In genomic region chr18:12279781-12280531, GRCh38 we compare ENCODE assay signal across 8 cellular contexts. TPM values are rescaled to one million over a fixed set of nuclear protein-coding genes. Genes with fewer than 3 reads are reported as not detected.
DNase-seq lines count a peak whose midpoint lies in the region; ATAC-seq and TF ChIP-seq lines count a peak whose summit lies in the region.

No MANE protein-coding gene starts in this region.

- H3K27me3 ChIP-seq in SJSA1 (replicated peaks) (no peaks in the 10 kb centered on the region), muscle layer of duodenum (ENCODE audit: low read depth, low read length) (no peaks in the 10 kb centered on the region), tibial artery (no peaks in the 10 kb centered on the region), BE2C (no peaks in the 10 kb centered on the region)

- ATAC-seq in HG02798 (IDR thresholded peaks at IDR 0.05; ENCODE audit: poor library complexity, unreplicated experiment), result no peak

- H3K4me3 ChIP-seq in SJSA1 (peak overlapping the region; percentile 39), fibroblast of mammary gland (ENCODE audit: control insufficient read depth, low read depth, low read length) (peak overlapping the region; percentile 10), muscle layer of duodenum (ENCODE audit: low read depth in 1 of 2, low read length in 2 of 2) (peak overlapping the region; percentile 28 to 52), tibial artery (peak overlapping the region; percentile 52 to 62), BE2C (ENCODE audit: low read depth, low read length) (no peak overlapping the region)

- H3K9me3 ChIP-seq in SJSA1 (replicated peaks) (no peaks in the 10 kb centered on the region), muscle layer of duodenum (ENCODE audit: control insufficient read depth in 1 of 2, low read length in 2 of 2) (no peaks in the 10 kb centered on the region), tibial artery (no peaks in the 10 kb centered on the region), BE2C (no peaks in the 10 kb centered on the region)

- no peak for DNase-seq in SJSA1 (ENCODE audit: low read depth in 1 of 2, low spot score in 2 of 2)
- DNase-seq in fibroblast of mammary gland (ENCODE audit: low read depth), result no peak
- no peak for DNase-seq in tibial artery
- no peak for DNase-seq in activated naive CD4-positive, alpha-beta T cell treated with Interleukin-2 at 50 U/mL for 16 hours
- DNase-seq in NCI-H1092 treated with DMSO at 0.1 percent for 48 hours (lab: John Stamatoyannopoulos, UW), result no peak
- no peak for DNase-seq in BE2C

- no peak for TF ChIP-seq CTCF in fibroblast of mammary gland (conservative IDR thresholded peaks at IDR 0.05; ENCODE audit: control insufficient read depth, insufficient read depth, low read depth, low read length)
- TF ChIP-seq CTCF in tibial artery (IDR thresholded peaks at IDR 0.05), result no peak
- TF ChIP-seq CTCF in BE2C (IDR thresholded peaks at IDR 0.05; ENCODE audit: low read depth, low read length), result no peak

- intact Hi-C loops in tibial artery (cut with DNase I; ENCODE audit: low total_unique reads), result loop anchor here (10.0 kb wide), 1 partner anchor 375 kb away; the partner anchor contains the start of gene SPIRE1

- H3K36me3 ChIP-seq in SJSA1 (no peaks in the 10 kb centered on the region), muscle layer of duodenum (ENCODE audit: control insufficient read depth in 1 of 2, insufficient read depth in 2 of 2, low read length in 2 of 2) (no peaks in the 10 kb centered on the region), tibial artery (no peaks in the 10 kb centered on the region), BE2C (no peaks in the 10 kb centered on the region)

- H3K4me1 ChIP-seq in SJSA1 (replicated peaks), result peaks cover 59% of the 10 kb centered on the region
- peaks cover 6 to 7% of the 10 kb centered on the region in 2 donors for H3K4me1 ChIP-seq in muscle layer of duodenum (ENCODE audit: control insufficient read depth in 1 of 2, insufficient read depth in 2 of 2, low read length in 2 of 2)
- peaks cover 0 to 46% (median 34%) of the 10 kb centered on the region in 4 donors for H3K4me1 ChIP-seq in tibial artery
- H3K4me1 ChIP-seq in BE2C, result no peaks in the 10 kb centered on the region

- H3K27ac ChIP-seq in SJSA1, result peak overlapping the region; percentile 91
- peak overlapping the region; percentile 99 for H3K27ac ChIP-seq in muscle layer of duodenum (ENCODE audit: low read length)
- H3K27ac ChIP-seq in tibial artery, result peak overlapping the region; percentile 98 to 100

RNA-seq across cellular contexts. Expression of gene CIDEA, which starts 25.8 kb away (rescaled TPM):
- not detected in 2 replicates for total RNA-seq in SJSA1 (2014; rRNA removed; shearing (Covaris generic))
- polyA plus RNA-seq in BE2C (2012; ENCODE audit: insufficient read depth, insufficient read length, low read depth), result not detected

RNA-seq across cellular contexts. Expression of gene TUBB6, which starts 28.1 kb away (rescaled TPM):
- 501 and 738 TPM in 2 replicates for total RNA-seq in SJSA1 (2014; rRNA removed; shearing (Covaris generic))
- 84.6 TPM for polyA plus RNA-seq in BE2C (2012; ENCODE audit: insufficient read depth, insufficient read length, low read depth)
